Comparison of ENCODE assay signal across 1 cellular context in the genomic region with DNA sequence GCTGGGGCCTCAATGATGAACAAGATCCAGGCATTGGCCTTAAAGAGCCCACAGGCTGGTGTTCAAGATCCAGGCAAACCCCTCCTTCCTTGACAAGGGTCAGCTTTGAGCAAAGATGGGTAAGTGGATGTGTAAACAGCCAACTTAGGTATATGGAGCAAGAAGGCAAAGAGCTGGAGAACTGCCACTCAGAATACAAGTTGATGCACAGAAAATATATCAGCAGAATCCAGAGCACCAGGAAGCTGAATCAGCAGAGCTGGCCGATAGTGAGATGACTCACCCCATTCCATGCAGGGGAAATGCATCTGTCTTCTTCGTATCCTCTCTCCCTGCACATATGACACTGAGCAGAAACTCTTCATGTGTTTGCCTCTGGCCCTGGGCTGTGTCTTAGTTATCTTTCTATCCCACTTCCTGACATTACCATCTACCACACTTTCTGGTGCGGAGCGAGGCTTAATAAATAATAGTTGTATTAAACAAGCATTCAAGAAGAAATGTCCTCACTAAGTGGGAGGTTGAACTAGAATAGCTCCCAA.
TF ChIP-seq lines count a peak whose summit lies in the region.

No MANE protein-coding gene starts in this region.

TF ChIP-seq in IMR-90, 13 proteins besides CTCF, POLR2A, EP300 and RAD21:
- TF ChIP-seq CEBPB (IDR thresholded peaks at IDR 0.05; ENCODE audit: low read depth, low read length) (no peak), SMC3 (IDR thresholded peaks at IDR 0.05; ENCODE audit: low read depth, low read length) (no peak), CHD1 (IDR thresholded peaks at IDR 0.05; ENCODE audit: low read depth, low read length) (no peak), MAZ (IDR thresholded peaks at IDR 0.05; ENCODE audit: borderline replicate concordance, low read depth, low read length) (no peak), NFE2L2 (IDR thresholded peaks at IDR 0.05; ENCODE audit: low read depth, low read length) (no peak), MXI1 (IDR thresholded peaks at IDR 0.05; ENCODE audit: borderline replicate concordance, low read depth, low read length) (peak; percentile 74; the same call in 1 of the 2 replicates), USF2 (IDR thresholded peaks at IDR 0.05; ENCODE audit: low read depth, low read length) (peak; percentile 71; the same call in 1 of the 2 replicates), MAFK (IDR thresholded peaks at IDR 0.05; ENCODE audit: low read depth, low read length) (peak; percentile 95), BHLHE40 (IDR thresholded peaks at IDR 0.05; ENCODE audit: low read depth, low read length) (peak; percentile 52; the same call in 1 of the 2 replicates), RCOR1 (IDR thresholded peaks at IDR 0.05; ENCODE audit: insufficient replicate concordance, low read length) (no peak), FOS (IDR thresholded peaks at IDR 0.05; ENCODE audit: low read depth, low read length) (peak; percentile 97), RFX5 (IDR thresholded peaks at IDR 0.05; ENCODE audit: low read depth, low read length) (no peak)
- TF ChIP-seq, protein P1, sequence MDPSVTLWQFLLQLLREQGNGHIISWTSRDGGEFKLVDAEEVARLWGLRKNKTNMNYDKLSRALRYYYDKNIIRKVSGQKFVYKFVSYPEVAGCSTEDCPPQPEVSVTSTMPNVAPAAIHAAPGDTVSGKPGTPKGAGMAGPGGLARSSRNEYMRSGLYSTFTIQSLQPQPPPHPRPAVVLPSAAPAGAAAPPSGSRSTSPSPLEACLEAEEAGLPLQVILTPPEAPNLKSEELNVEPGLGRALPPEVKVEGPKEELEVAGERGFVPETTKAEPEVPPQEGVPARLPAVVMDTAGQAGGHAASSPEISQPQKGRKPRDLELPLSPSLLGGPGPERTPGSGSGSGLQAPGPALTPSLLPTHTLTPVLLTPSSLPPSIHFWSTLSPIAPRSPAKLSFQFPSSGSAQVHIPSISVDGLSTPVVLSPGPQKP (IDR thresholded peaks at IDR 0.05; ENCODE audit: borderline replicate concordance, low read depth, low read length), result no peak
